8 cellular contexts compared by ENCODE assay signal in genomic region chr1:160400646-160401486, GRCh38. TPM values are rescaled to one million over a fixed set of nuclear protein-coding genes. Genes with fewer than 3 reads are reported as not detected.
DNase-seq lines count a peak whose midpoint lies in the region; ATAC-seq and TF ChIP-seq lines count a peak whose summit lies in the region.

No MANE protein-coding gene starts in this region.

- H3K9me3 ChIP-seq in sigmoid colon: no peaks in the 10 kb centered on the region

- H3K27ac ChIP-seq in VCaP: peak overlapping the region; percentile 22; the same call in 1 of the 2 replicates
- H3K27ac ChIP-seq in sigmoid colon: peak overlapping the region; percentile 65 to 83 (median 72)

- ATAC-seq in left ventricle myocardium superior (peak; percentile 47), GM21825 (IDR thresholded peaks at IDR 0.05; ENCODE audit: unreplicated experiment) (no peak), GM18505 (IDR thresholded peaks at IDR 0.05; ENCODE audit: unreplicated experiment) (no peak)

- H3K4me1 ChIP-seq in sigmoid colon: peaks cover 0 to 22% (median 13%) of the 10 kb centered on the region in 4 donors

- 3 to 5% methylated on average over 55 of the region's 55 CpGs for WGBS in sigmoid colon, 2 donors

- H3K27me3 ChIP-seq in sigmoid colon: no peaks in the 10 kb centered on the region

- no peak for TF ChIP-seq EP300 in sigmoid colon (IDR thresholded peaks at IDR 0.05)

- DNase-seq in NCI-H187 (lab: John Stamatoyannopoulos, UW): peak; percentile 48 to 62
- no peak for DNase-seq in NCI-H187 treated with DMSO at 0.1 percent for 48 hours (lab: John Stamatoyannopoulos, UW)
- no peak for DNase-seq in left ventricle myocardium superior
- no peak for DNase-seq in sigmoid colon
- no peak for DNase-seq in stimulated activated CD4-positive, alpha-beta T cell treated with anti-CD3 and anti-CD28 coated beads, Interleukin-4, amount 100 ng/mL, for 24 hours

- intact Hi-C loops in left ventricle myocardium superior (cut with micrococcal nuclease): no loop called here
- intact Hi-C loops in sigmoid colon (cut with DNase I): loop anchor here (5.0 kb wide), 1 partner anchor 59 kb away; the partner anchor contains the start of genes COPA and NCSTN

- H3K4me3 ChIP-seq in sigmoid colon: peak overlapping the region; percentile 59 to 82 (median 77)

- TF ChIP-seq POLR2A in sigmoid colon (IDR thresholded peaks at IDR 0.05) (no peak), GM18505 (IDR thresholded peaks at IDR 0.05; ENCODE audit: borderline replicate concordance, extremely low read depth, insufficient read depth, insufficient read length) (no peak)

- no peaks in the 10 kb centered on the region for H3K36me3 ChIP-seq in sigmoid colon

- no peak for TF ChIP-seq CTCF in VCaP (conservative IDR thresholded peaks at IDR 0.05)
- TF ChIP-seq CTCF in sigmoid colon (IDR thresholded peaks at IDR 0.05): no peak

RNA-seq across cellular contexts. Expression of gene VANGL2, which starts 0.5 kb away (rescaled TPM):
- total RNA-seq in left ventricle myocardium superior: 2.6 TPM
- 1 to 10 TPM; 3.2 to 6.6 (median 3.6) TPM for total RNA-seq in sigmoid colon
- polyA plus RNA-seq in sigmoid colon: 1 to 10 TPM; 1.8 to 3.5 (median 2.6) TPM

RNA-seq across cellular contexts. Expression of gene NHLH1, which starts 34.0 kb away (rescaled TPM):
- total RNA-seq in left ventricle myocardium superior: not detected
- total RNA-seq in sigmoid colon: under 1 TPM in 1 of 4 donors, not detected in 3; under 0.01 TPM
- polyA plus RNA-seq in sigmoid colon: under 1 TPM in 2 of 3 donors, not detected in 1; 0.12 to 0.60 TPM

RNA-seq across cellular contexts. Expression of gene NCSTN, which starts 57.7 kb away (rescaled TPM):
- total RNA-seq in left ventricle myocardium superior: 60.7 TPM
- 10 to 100 TPM; 30.3 to 46.7 (median 39.0) TPM for total RNA-seq in sigmoid colon
- 10 to 100 TPM; 12.0 to 55.6 (median 19.4) TPM for polyA plus RNA-seq in sigmoid colon

RNA-seq across cellular contexts. Expression of gene COPA, which starts 57.8 kb away (rescaled TPM):
- total RNA-seq in left ventricle myocardium superior (93.0 TPM), sigmoid colon (100 to 1,000 TPM in 1 of 4 donors, 10 to 100 TPM in 3; 93.8 to 117 (median 96.5) TPM)
- 10 to 100 TPM; 62.5 to 76.0 (median 68.7) TPM for polyA plus RNA-seq in sigmoid colon

Comparison
In these comparisons a context has a peak if more than half of its experiments do, and no peak if none do; other contexts are left out.
1. DNase-seq: peak in NCI-H187 (2 of 2); none in NCI-H187 treated with DMSO at 0.1 percent for 48 hours (single experiment), left ventricle myocardium superior (single experiment), sigmoid colon (single experiment) and stimulated activated CD4-positive, alpha-beta T cell treated with anti-CD3 and anti-CD28 coated beads, Interleukin-4, amount 100 ng/mL, for 24 hours (single experiment).